ENCODE assay signal across 29 cellular contexts in genomic region chr12:120207227-120207626, GRCh38.
"Had no signal": no experiment of that assay in that cellular context is flagged by ENCODE, and none has a peak within 500 bp of the region (broad histone marks: within the 10 kb centered on the region; RNA-seq: fewer than 3 reads in every experiment).

No MANE protein-coding gene starts in this region.

- H3K4me3 ChIP-seq: coronary artery, esophagus muscularis mucosa, gastrocnemius medialis had no signal

- H3K9me3 ChIP-seq: esophagus muscularis mucosa, gastrocnemius medialis had no signal

- ATAC-seq: activated CD4-positive, CD25-positive, alpha-beta regulatory T cell treated with anti-CD3 and anti-CD28 coated beads, Interleukin-2, amount 50 U/mL, for 24 hours; activated CD8-positive, alpha-beta T cell treated with anti-CD3 and anti-CD28 coated beads for 36 hours; activated T-cell treated with anti-CD3 and anti-CD28 coated beads, Interleukin-2, amount 50 U/mL, for 4 hours; activated T-helper 17 cell treated with anti-CD3 and anti-CD28 coated beads, Interleukin-2, amount 50 U/mL, for 72 hours; effector memory CD8-positive, alpha-beta T cell; foreskin keratinocyte; gastrocnemius medialis; T-helper 17 cell had no signal

- H3K27me3 ChIP-seq: brain microvascular endothelial cell, esophagus muscularis mucosa, foreskin keratinocyte, gastrocnemius medialis had no signal

- DNase-seq: activated B cell treated with CpG ODN at 0.5 μM for 24 hours; activated CD4-positive, alpha-beta T cell treated with anti-CD3 and anti-CD28 coated beads for 48 hours; activated CD4-positive, alpha-beta T cell treated with anti-CD3 and anti-CD28 coated beads, Interleukin-2, amount 50 U/mL, for 1 hour; activated CD4-positive, alpha-beta T cell treated with anti-CD3 and anti-CD28 coated beads, Interleukin-2, amount 50 U/mL, for 48 hours; activated CD8-positive, alpha-beta memory T cell treated with anti-CD3 and anti-CD28 coated beads for 24 hours; activated CD8-positive, alpha-beta T cell treated with anti-CD3 and anti-CD28 coated beads for 36 hours; activated effector memory CD4-positive, alpha-beta T cell treated with Interleukin-2 at 50 U/mL for 16 hours; activated gamma-delta T cell treated with Interleukin-2 at 50 U/mL for 16 hours; activated naive CD4-positive, alpha-beta T cell treated with anti-CD3 and anti-CD28 coated beads, Interleukin-2, amount 50 U/mL, for 16 hours; activated naive CD4-positive, alpha-beta T cell treated with Interleukin-2 at 50 U/mL for 16 hours; activated T-cell treated with anti-CD3 and anti-CD28 coated beads, Interleukin-2, amount 50 U/mL, for 4 hours; amniotic stem cell; anterior cingulate cortex; brain microvascular endothelial cell; dermis blood vessel endothelial cell; effector CD4-positive, alpha-beta T cell; effector memory CD8-positive, alpha-beta T cell; erythroblast; foreskin keratinocyte; gastrocnemius medialis; glutamatergic neuron; T-helper 1 cell; T-helper 17 cell; T1000; WERI-Rb-1 had no signal

- H3K4me1 ChIP-seq: gastrocnemius medialis had no signal

- H3K27ac ChIP-seq: brain microvascular endothelial cell, coronary artery, esophagus muscularis mucosa, foreskin keratinocyte, gastrocnemius medialis, WERI-Rb-1 had no signal
